In genomic region chr11:120086651-120087050, GRCh38 we compare ENCODE assay signal across 19 cellular contexts. TPM values are rescaled to one million over a fixed set of nuclear protein-coding genes. Genes with fewer than 3 reads are reported as not detected.
"Had no signal": no experiment of that assay in that cellular context is flagged by ENCODE, and none has a peak within 500 bp of the region (broad histone marks: within the 10 kb centered on the region; RNA-seq: fewer than 3 reads in every experiment).

No MANE protein-coding gene starts in this region.

- H3K27ac ChIP-seq: brain microvascular endothelial cell, coronary artery, left lung, parathyroid adenoma, spleen, tibial artery had no signal

- H3K4me3 ChIP-seq: coronary artery, left lung, spleen, tibial artery had no signal

- H3K9ac ChIP-seq: parathyroid adenoma had no signal

- H3K36me3 ChIP-seq: brain microvascular endothelial cell, left lung, spleen, tibial artery had no signal

- H3K4me1 ChIP-seq: left lung, parathyroid adenoma, spleen had no signal

- H3K27me3 ChIP-seq: brain microvascular endothelial cell, left lung, spleen, tibial artery had no signal

- DNase-seq: activated CD4-positive, alpha-beta T cell treated with anti-CD3 and anti-CD28 coated beads for 48 hours; activated CD4-positive, CD25-positive, alpha-beta regulatory T cell; activated CD8-positive, alpha-beta T cell treated with anti-CD3 and anti-CD28 coated beads, Interleukin-2, amount 10 ng/mL, durations not matched to agents 7 days and 5 days; activated naive CD4-positive, alpha-beta T cell treated with anti-CD3 and anti-CD28 coated beads for 36 hours; activated naive CD8-positive, alpha-beta T cell treated with anti-CD3 and anti-CD28 coated beads, Interleukin-2, amount 50 U/mL, for 24 hours; activated T-cell treated with anti-CD3 and anti-CD28 coated beads, Interleukin-2, amount 50 U/mL, for 4 hours; aorta; brain microvascular endothelial cell; left lung; mammary epithelial cell; naive thymus-derived CD4-positive, alpha-beta T cell; spleen; stimulated activated naive B cell treated with anti-CD40 and anti-IgM and Interleukin-4, amounts not matched to agents 10 μg/mL and 1 μg/mL and 100 μg/mL, for 72 hours; T-helper 1 cell; T-helper 9 cell; tibial artery had no signal

- H3K79me2 ChIP-seq: parathyroid adenoma had no signal

RNA-seq across cellular contexts. Expression of gene TRIM29, which starts 51.3 kb away (rescaled TPM):
- total RNA-seq: activated CD8-positive, alpha-beta T cell treated with anti-CD3 and anti-CD28 coated beads, Interleukin-2, amount 10 ng/mL, durations not matched to agents 7 days and 5 days; activated naive CD4-positive, alpha-beta T cell treated with anti-CD3 and anti-CD28 coated beads for 36 hours; activated T-cell treated with anti-CD3 and anti-CD28 coated beads, Interleukin-2, amount 50 U/mL, for 4 hours; frontal cortex; naive thymus-derived CD4-positive, alpha-beta T cell had no signal
- polyA plus RNA-seq: naive thymus-derived CD4-positive, alpha-beta T cell had no signal
